ENCODE assay signal across 19 cellular contexts in genomic region chr10:81724431-81724830, GRCh38.
DNase-seq lines count a peak whose midpoint lies in the region; ATAC-seq and TF ChIP-seq lines count a peak whose summit lies in the region.
"Had no signal": no experiment of that assay in that cellular context is flagged by ENCODE, and none has a peak within 500 bp of the region (broad histone marks: within the 10 kb centered on the region; RNA-seq: fewer than 3 reads in every experiment).

No MANE protein-coding gene starts in this region.

- no peak for TF ChIP-seq CTCF in OCI-LY3 (IDR thresholded peaks at IDR 0.05; ENCODE audit: low read depth, low read length)
- TF ChIP-seq CTCF in osteocyte (IDR thresholded peaks at IDR 0.05) = no peak

- H3K9me3 ChIP-seq in BLaER1 (no peaks in the 10 kb centered on the region), OCI-LY3 (ENCODE audit: insufficient read depth, low read length) (no peaks in the 10 kb centered on the region)
- H3K9me3 ChIP-seq: Caco-2, tibial nerve had no signal

- H3K27ac ChIP-seq in BLaER1 = no peak overlapping the region
- peak overlapping the region; percentile 99 for H3K27ac ChIP-seq in OCI-LY3 (ENCODE audit: low read length)
- H3K27ac ChIP-seq: tibial nerve had no signal

- H3K9ac ChIP-seq in BLaER1 (no peak overlapping the region), OCI-LY3 (ENCODE audit: low read length) (peak overlapping the region; percentile 63)

- peak overlapping the region; percentile 2 for H3K27ac Mint-ChIP-seq in T-helper 2 cell treated with Interferon-gamma antibody and Interleukin-4, amounts not matched to agents 5 μg/mL and 100 μg/mL, for 36 hours
- peak overlapping the region; percentile 65 for H3K27ac Mint-ChIP-seq in activated naive CD8-positive, alpha-beta T cell treated with anti-CD3 and anti-CD28 coated beads, Interleukin-2, amount 50 U/mL, for 24 hours
- no peak overlapping the region for H3K27ac Mint-ChIP-seq in immature natural killer cell
- H3K27ac Mint-ChIP-seq in osteocyte (ENCODE audit: unreplicated experiment) = no peak overlapping the region
- H3K27ac Mint-ChIP-seq: activated T-helper 17 cell treated with anti-CD3 and anti-CD28 coated beads, Interleukin-2, amount 50 U/mL, for 72 hours had no signal

- no peak overlapping the region for H3K4me3 ChIP-seq in BLaER1
- H3K4me3 ChIP-seq in OCI-LY3 (ENCODE audit: low read length) = peak overlapping the region; percentile 27; the same call in 1 of the 2 replicates
- H3K4me3 ChIP-seq: tibial nerve had no signal

- no peak for ATAC-seq in activated naive CD8-positive, alpha-beta T cell treated with anti-CD3 and anti-CD28 coated beads, Interleukin-2, amount 50 U/mL, for 24 hours
- ATAC-seq: activated T-helper 17 cell treated with anti-CD3 and anti-CD28 coated beads, Interleukin-2, amount 50 U/mL, for 72 hours; left ventricle myocardium superior had no signal

- H3K4me3 Mint-ChIP-seq in T-helper 2 cell treated with Interferon-gamma antibody and Interleukin-4, amounts not matched to agents 5 μg/mL and 100 μg/mL, for 36 hours = no peak overlapping the region
- H3K4me3 Mint-ChIP-seq in activated naive CD8-positive, alpha-beta T cell treated with anti-CD3 and anti-CD28 coated beads, Interleukin-2, amount 50 U/mL, for 24 hours = no peak overlapping the region
- H3K4me3 Mint-ChIP-seq in immature natural killer cell (no peak overlapping the region), osteocyte (ENCODE audit: unreplicated experiment) (no peak overlapping the region)
- H3K4me3 Mint-ChIP-seq: activated T-helper 17 cell treated with anti-CD3 and anti-CD28 coated beads, Interleukin-2, amount 50 U/mL, for 72 hours had no signal

- no peaks in the 10 kb centered on the region for H3K9me3 Mint-ChIP-seq in T-helper 2 cell treated with Interferon-gamma antibody and Interleukin-4, amounts not matched to agents 5 μg/mL and 100 μg/mL, for 36 hours
- peaks cover 4% of the 10 kb centered on the region for H3K9me3 Mint-ChIP-seq in activated naive CD8-positive, alpha-beta T cell treated with anti-CD3 and anti-CD28 coated beads, Interleukin-2, amount 50 U/mL, for 24 hours
- H3K9me3 Mint-ChIP-seq in immature natural killer cell = peaks cover 0 to 22% (median 8%) of the 10 kb centered on the region in 6 donors
- H3K9me3 Mint-ChIP-seq in osteocyte (ENCODE audit: unreplicated experiment) = peaks cover 15% of the 10 kb centered on the region

- H3K4me2 ChIP-seq in BLaER1 (peak overlapping the region; percentile 44), OCI-LY3 (ENCODE audit: low read length) (peak overlapping the region; percentile 73)

- no peak for DNase-seq in T-helper 2 cell treated with Interferon-gamma antibody and Interleukin-4, amounts not matched to agents 5 μg/mL and 100 μg/mL, for 36 hours (ENCODE audit: low spot score)
- DNase-seq in T-helper 2 cell (no peak), immature natural killer cell (no peak), kidney glomerular epithelial cell (lab: John Stamatoyannopoulos, UW) (no peak), osteocyte (ENCODE audit: extremely low spot score, unreplicated experiment) (no peak)
- no peak for DNase-seq in activated naive CD8-positive, alpha-beta T cell treated with anti-CD3 and anti-CD28 coated beads, Interleukin-2, amount 50 U/mL, for 24 hours
- DNase-seq: AML-193, amniotic stem cell, Caco-2, left ventricle myocardium superior, NCI-H1105 treated with DMSO at 0.1 percent for 48 hours, NCI-H1930, NCI-H524 treated with DMSO at 0.1 percent for 48 hours, occipital lobe, SW 1271 had no signal

- H3K4me1 ChIP-seq in BLaER1 (peaks cover 15% of the 10 kb centered on the region), OCI-LY3 (ENCODE audit: low read length) (peaks cover 63% of the 10 kb centered on the region)
- H3K4me1 ChIP-seq: Caco-2, tibial nerve had no signal

- H3K27me3 Mint-ChIP-seq in T-helper 2 cell treated with Interferon-gamma antibody and Interleukin-4, amounts not matched to agents 5 μg/mL and 100 μg/mL, for 36 hours (ENCODE audit: low read depth) = no peaks in the 10 kb centered on the region
- H3K27me3 Mint-ChIP-seq in activated naive CD8-positive, alpha-beta T cell treated with anti-CD3 and anti-CD28 coated beads, Interleukin-2, amount 50 U/mL, for 24 hours = no peaks in the 10 kb centered on the region
- peaks cover 0 to 4% (median 0%) of the 10 kb centered on the region in 3 donors for H3K27me3 Mint-ChIP-seq in immature natural killer cell (ENCODE audit: low read depth in 3 of 3)
- H3K27me3 Mint-ChIP-seq in osteocyte (ENCODE audit: unreplicated experiment) = no peaks in the 10 kb centered on the region
- H3K27me3 Mint-ChIP-seq: activated T-helper 17 cell treated with anti-CD3 and anti-CD28 coated beads, Interleukin-2, amount 50 U/mL, for 72 hours had no signal

- H3K36me3 Mint-ChIP-seq in T-helper 2 cell treated with Interferon-gamma antibody and Interleukin-4, amounts not matched to agents 5 μg/mL and 100 μg/mL, for 36 hours (ENCODE audit: low read depth) = no peaks in the 10 kb centered on the region
- no peaks in the 10 kb centered on the region for H3K36me3 Mint-ChIP-seq in activated naive CD8-positive, alpha-beta T cell treated with anti-CD3 and anti-CD28 coated beads, Interleukin-2, amount 50 U/mL, for 24 hours (ENCODE audit: low read depth)
- H3K36me3 Mint-ChIP-seq in immature natural killer cell (no peaks in the 10 kb centered on the region), osteocyte (ENCODE audit: unreplicated experiment) (no peaks in the 10 kb centered on the region)

- H3K27me3 ChIP-seq in BLaER1 = no peaks in the 10 kb centered on the region
- H3K27me3 ChIP-seq in OCI-LY3 (ENCODE audit: low read depth, low read length) = no peaks in the 10 kb centered on the region
- H3K27me3 ChIP-seq: tibial nerve had no signal

- H2AFZ ChIP-seq in OCI-LY3 (ENCODE audit: low read depth, low read length) = no peak overlapping the region

- H3K36me3 ChIP-seq in BLaER1 (no peaks in the 10 kb centered on the region), OCI-LY3 (replicated peaks; ENCODE audit: low read depth, low read length) (peaks cover 7% of the 10 kb centered on the region)
- H3K36me3 ChIP-seq: tibial nerve had no signal

- H3K79me2 ChIP-seq in OCI-LY3 (ENCODE audit: low read length) = no peaks in the 10 kb centered on the region

- H4K20me1 ChIP-seq in BLaER1 = no peaks in the 10 kb centered on the region
- H4K20me1 ChIP-seq in OCI-LY3 (ENCODE audit: insufficient read depth, low read length) = no peaks in the 10 kb centered on the region

- H3K4me1 Mint-ChIP-seq in T-helper 2 cell treated with Interferon-gamma antibody and Interleukin-4, amounts not matched to agents 5 μg/mL and 100 μg/mL, for 36 hours (ENCODE audit: low read depth) = peaks cover 9% of the 10 kb centered on the region
- H3K4me1 Mint-ChIP-seq in activated naive CD8-positive, alpha-beta T cell treated with anti-CD3 and anti-CD28 coated beads, Interleukin-2, amount 50 U/mL, for 24 hours = peaks cover 18% of the 10 kb centered on the region
- peaks cover 0 to 11% of the 10 kb centered on the region in 2 donors for H3K4me1 Mint-ChIP-seq in immature natural killer cell
- no peaks in the 10 kb centered on the region for H3K4me1 Mint-ChIP-seq in osteocyte (ENCODE audit: unreplicated experiment)
- H3K4me1 Mint-ChIP-seq: activated T-helper 17 cell treated with anti-CD3 and anti-CD28 coated beads, Interleukin-2, amount 50 U/mL, for 72 hours had no signal

Comparison
In these comparisons a context has a peak if more than half of its experiments do, and no peak if none do; other contexts are left out.
1. H3K27ac Mint-ChIP-seq: peak in T-helper 2 cell treated with Interferon-gamma antibody and Interleukin-4, amounts not matched to agents 5 μg/mL and 100 μg/mL, for 36 hours (single experiment) and activated naive CD8-positive, alpha-beta T cell treated with anti-CD3 and anti-CD28 coated beads, Interleukin-2, amount 50 U/mL, for 24 hours (single experiment); none in immature natural killer cell (0 of 6) and osteocyte (single experiment).